In genomic region chr11:61752117-61752924, GRCh38 we compare ENCODE assay signal across 9 cellular contexts. TPM values are rescaled to one million over a fixed set of nuclear protein-coding genes. Genes with fewer than 3 reads are reported as not detected.
DNase-seq lines count a peak whose midpoint lies in the region; ATAC-seq and TF ChIP-seq lines count a peak whose summit lies in the region.
"Had no signal": no experiment of that assay in that cellular context is flagged by ENCODE, and none has a peak within 500 bp of the region (broad histone marks: within the 10 kb centered on the region; RNA-seq: fewer than 3 reads in every experiment).

MYRF (plus strand) TSS chr11:61752636; CDS start chr11:61752745, 109 bp downstream.

- H3K27ac ChIP-seq in colonic mucosa: no peak within 1 kb of the TSS
- peak within 1 kb of the TSS in 2 of 3 donors; percentile 33 for H3K27ac ChIP-seq in right lobe of liver
- H3K27ac ChIP-seq: epithelial cell of prostate had no signal

- H3K36me3 ChIP-seq in colonic mucosa (no peaks in the 10 kb centered on the region), right lobe of liver (no peaks in the 10 kb centered on the region)

- peak; percentile 60 for TF ChIP-seq POLR2A in right lobe of liver (IDR thresholded peaks at IDR 0.05)

- H3K4me3 ChIP-seq in colonic mucosa: peak within 1 kb of the TSS; percentile 51
- H3K4me3 ChIP-seq in right lobe of liver: peak within 1 kb of the TSS; percentile 57 to 61 (median 61)

- TF ChIP-seq CTCF in GM10266 (IDR thresholded peaks at IDR 0.05; ENCODE audit: control insufficient read depth, insufficient read depth, low read depth, missing control alignments) (peak; percentile 93), colonic mucosa (IDR thresholded peaks at IDR 0.05) (peak; percentile 9), right lobe of liver (IDR thresholded peaks at IDR 0.05) (peak; percentile 28 to 60 (median 44))

- H3K9me3 ChIP-seq in colonic mucosa (no peaks in the 10 kb centered on the region), right lobe of liver (no peaks in the 10 kb centered on the region)

- WGBS in right lobe of liver (ENCODE audit: insufficient coverage, low coverage, low lambda C conversion rate, missing lambda C conversion rate): 0% methylated on average over 2 of the region's 93 CpGs

- peak within 1 kb of the TSS; percentile 52 to 74 for H3K9ac ChIP-seq in colonic mucosa (ENCODE audit: low read depth in 2 of 2, low read length in 2 of 2)

- intact Hi-C loops in colonic mucosa (cut with DNase I) (no loop called here), right lobe of liver (cut with DNase I) (no loop called here)

- H3K4me1 ChIP-seq in colonic mucosa (peaks cover 10% of the 10 kb centered on the region), right lobe of liver (peaks cover 0 to 22% (median 0%) of the 10 kb centered on the region in 4 donors)

- DNase-seq in GM10266 (ENCODE audit: extremely low spot score) (peak; percentile 89), Kasumi-1 (lab: John Stamatoyannopoulos, UW) (peak; percentile 32 to 42), colonic mucosa (peak; percentile 65), right lobe of liver (peak in 2 of 3 donors; percentile 70 to 72)
- peak; percentile 60 for DNase-seq in activated CD4-positive, alpha-beta T cell treated with anti-CD3 and anti-CD28 coated beads for 48 hours
- DNase-seq in stimulated activated CD4-positive, alpha-beta T cell treated with anti-CD3 and anti-CD28 coated beads, TNF-alpha, amount 100 ng/mL, for 48 hours (ENCODE audit: low read depth in 3 of 3): peak; percentile 22 to 45 (median 23)

- H3K27me3 ChIP-seq in colonic mucosa: no peaks in the 10 kb centered on the region
- H3K27me3 ChIP-seq in right lobe of liver: no peaks in the 10 kb centered on the region

- ATAC-seq in right lobe of liver (peak; percentile 36 to 63 (median 52)), HG02981 (IDR thresholded peaks at IDR 0.05; ENCODE audit: unreplicated experiment) (no peak), HG03571 (IDR thresholded peaks at IDR 0.05; ENCODE audit: unreplicated experiment) (no peak)

RNA-seq across cellular contexts. Expression of gene MYRF, which starts in this region (rescaled TPM):
- total RNA-seq in colonic mucosa (10 to 100 TPM in 1 of 2 donors, 1 to 10 TPM in 1; 8.8 to 14.9 TPM), right lobe of liver (10 to 100 TPM in 5 of 6 experiments, 1 to 10 TPM in 1; 7.6 to 16.4 (median 11.6) TPM)

Comparison
In these comparisons a context has a peak if more than half of its experiments do, and no peak if none do; other contexts are left out.
1. DNase-seq: peak in every context shown above with its lines; median percentile 89 in GM10266; 71 in right lobe of liver; 65 in colonic mucosa; 60 in activated CD4-positive, alpha-beta T cell treated with anti-CD3 and anti-CD28 coated beads for 48 hours; 37 in Kasumi-1; 23 in stimulated activated CD4-positive, alpha-beta T cell treated with anti-CD3 and anti-CD28 coated beads, TNF-alpha, amount 100 ng/mL, for 48 hours.
2. CTCF ChIP-seq: peak in every context shown above with its lines; median percentile 93 in GM10266; 44 in right lobe of liver; 9 in colonic mucosa.
3. ATAC-seq: peak in right lobe of liver (4 of 4); none in HG02981 (single experiment) and HG03571 (single experiment).